7 cellular contexts compared by ENCODE assay signal in genomic region chr2:38037757-38038615, GRCh38. TPM values are rescaled to one million over a fixed set of nuclear protein-coding genes. Genes with fewer than 3 reads are reported as not detected.
DNase-seq lines count a peak whose midpoint lies in the region; ATAC-seq and TF ChIP-seq lines count a peak whose summit lies in the region.

No MANE protein-coding gene starts in this region.

- ATAC-seq in GM21360 (IDR thresholded peaks at IDR 0.05; ENCODE audit: unreplicated experiment) (peak; percentile 66), HG03571 (IDR thresholded peaks at IDR 0.05; ENCODE audit: unreplicated experiment) (peak; percentile 84), right lobe of liver (peak; percentile 57 to 81 (median 70))

- no peaks in the 10 kb centered on the region for H3K36me3 ChIP-seq in right lobe of liver
- H3K36me3 ChIP-seq in subcutaneous abdominal adipose tissue (ENCODE audit: control insufficient read depth in 5 of 5, insufficient read depth in 5 of 5, low read length in 5 of 5) = no peaks in the 10 kb centered on the region

- 25% methylated on average over 29 of the region's 38 CpGs for WGBS in right lobe of liver (ENCODE audit: insufficient coverage, low coverage, low lambda C conversion rate, missing lambda C conversion rate)

- H3K27ac ChIP-seq in right lobe of liver = no peak overlapping the region
- H3K27ac ChIP-seq in subcutaneous abdominal adipose tissue (ENCODE audit: low read depth, low read length) = peak overlapping the region; percentile 61

- no peaks in the 10 kb centered on the region for H3K4me1 ChIP-seq in right lobe of liver
- H3K4me1 ChIP-seq in subcutaneous abdominal adipose tissue (ENCODE audit: control insufficient read depth in 5 of 5, insufficient read depth in 5 of 5, low read length in 5 of 5) = peaks cover 0 to 22% (median 16%) of the 10 kb centered on the region in 5 donors

- H3K9ac ChIP-seq in subcutaneous abdominal adipose tissue (ENCODE audit: low read length in 5 of 5) = peak overlapping the region; percentile 32 to 78 (median 54)

- H3K4me3 ChIP-seq in GM12864 (ENCODE audit: low read depth, low read length) (peak overlapping the region; percentile 39), right lobe of liver (peak overlapping the region in 2 of 3 donors; percentile 9 to 11), subcutaneous abdominal adipose tissue (ENCODE audit: low read depth in 1 of 5, low read length in 5 of 5) (peak overlapping the region; percentile 50 to 68 (median 61))

- intact Hi-C loops in right lobe of liver (cut with DNase I) = no loop called here

- DNase-seq in GM12864 (ENCODE audit: low read depth) = peak; percentile 57
- peak; percentile 45 for DNase-seq in brain pericyte (ENCODE audit: low read depth, low spot score)
- DNase-seq in right lobe of liver = peak in 1 of 3 donors; percentile 30
- DNase-seq in SK-N-DZ (ENCODE audit: low spot score) = no peak

- TF ChIP-seq POLR2A in right lobe of liver (IDR thresholded peaks at IDR 0.05) = no peak

- H3K27me3 ChIP-seq in right lobe of liver = no peaks in the 10 kb centered on the region
- H3K27me3 ChIP-seq in subcutaneous abdominal adipose tissue (ENCODE audit: control insufficient read depth in 5 of 5, insufficient read depth in 4 of 5, low read length in 5 of 5) = peaks cover 0 to 8% (median 2%) of the 10 kb centered on the region in 5 donors

- H3K9me3 ChIP-seq in right lobe of liver (no peaks in the 10 kb centered on the region), subcutaneous abdominal adipose tissue (ENCODE audit: control insufficient read depth in 5 of 5, low read length in 5 of 5) (no peaks in the 10 kb centered on the region)

- TF ChIP-seq CTCF in GM12864 (IDR thresholded peaks at IDR 0.05; ENCODE audit: low read depth, low read length, missing control alignments) (peak; percentile 53), right lobe of liver (IDR thresholded peaks at IDR 0.05) (peak in 2 of 4 donors; percentile 16 to 22)

RNA-seq across cellular contexts. Expression of gene CYP1B1, which starts 38.0 kb away (rescaled TPM):
- total RNA-seq in right lobe of liver = 1 to 10 TPM; 3.8 to 7.1 (median 6.4) TPM
- polyA plus RNA-seq in SK-N-DZ (2014; cell fraction: cytosol; rRNA removed) = 0.38 and 0.73 TPM in 2 replicates
- 0.76 and 1.0 TPM in 2 replicates for polyA plus RNA-seq in SK-N-DZ (2014; cell fraction: nucleus; rRNA removed)

Comparison
In these comparisons a context has a peak if more than half of its experiments do, and no peak if none do; other contexts are left out.
1. H3K4me3 ChIP-seq: peak in every context shown above with its lines; median percentile 61 in subcutaneous abdominal adipose tissue; 39 in GM12864; 10 in right lobe of liver.